19 cellular contexts compared by ENCODE assay signal in genomic region chr6:113146878-113147277, GRCh38.
DNase-seq lines count a peak whose midpoint lies in the region; ATAC-seq, FAIRE-seq and TF ChIP-seq lines count a peak whose summit lies in the region.
"Had no signal": no experiment of that assay in that cellular context is flagged by ENCODE, and none has a peak within 500 bp of the region (broad histone marks: within the 10 kb centered on the region; RNA-seq: fewer than 3 reads in every experiment).

No MANE protein-coding gene starts in this region.

- no peak overlapping the region for H2BK20ac ChIP-seq in H1 (ENCODE audit: low read length)

- H3K23ac ChIP-seq in H1 (ENCODE audit: insufficient read length): no peak overlapping the region
- H3K23ac ChIP-seq in neuronal stem cell (ENCODE audit: low read depth, low read length, poor library complexity): no peak overlapping the region

- no peak overlapping the region for H3K4me3 ChIP-seq in H1 (ENCODE audit: extremely low read depth in 1 of 4, insufficient read depth in 2 of 4, low read depth in 3 of 4, low read length in 4 of 4)
- no peak overlapping the region for H3K4me3 ChIP-seq in neuronal stem cell (ENCODE audit: low read length in 2 of 2)
- no peak overlapping the region for H3K4me3 ChIP-seq in left lung

- WGBS in H1 (ENCODE audit: extremely low coverage in 1 of 2, insufficient coverage in 1 of 2, insufficient read length in 1 of 2, insufficient replicate concordance in 2 of 2, low coverage in 1 of 2, low lambda C conversion rate in 2 of 2, missing lambda C conversion rate in 1 of 2), 2 experiments: 94% methylated on average over 1 of the region's 1 CpG; no CpG with 5 or more reads in 1 of the 2 experiments
- WGBS in neuronal stem cell (ENCODE audit: extremely low coverage in 2 of 2, insufficient read length in 2 of 2, insufficient replicate concordance in 1 of 2), 2 donors: no CpG with 5 or more reads among the region's 1 CpG

- TF ChIP-seq RAD21 in H1 (IDR thresholded peaks at IDR 0.05 in 1 of 2, conservative IDR thresholded peaks at IDR 0.05 in 1 of 2; ENCODE audit: low read depth in 2 of 2, low read length in 2 of 2): no peak

- FAIRE-seq in H1 (lab: Jason Lieb, UNC): no peak
- FAIRE-seq: D721Med, HepG2 had no signal

- no peak overlapping the region for H4K5ac ChIP-seq in H1 (ENCODE audit: insufficient read length, low read depth, low read length)

- H2BK5ac ChIP-seq in H1 (ENCODE audit: low read depth, low read length) (no peak overlapping the region), neuronal stem cell (ENCODE audit: low read length) (no peak overlapping the region)

- POLR2A ChIA-PET in H1 (lab: Charles Lee; ENCODE audit: partially characterized antibody): no interaction called here

- TF ChIP-seq EP300 in H1 (IDR thresholded peaks at IDR 0.05; ENCODE audit: borderline replicate concordance in 1 of 2, low read depth in 2 of 2, low read length in 2 of 2): no peak

- H3K27me3 ChIP-seq in H1 (replicated peaks in 1 of 4; ENCODE audit: control insufficient read depth in 3 of 4, extremely low read depth in 1 of 4, insufficient read depth in 3 of 4, low read length in 3 of 4) (no peaks in the 10 kb centered on the region), neuronal stem cell (ENCODE audit: control insufficient read depth in 3 of 3, insufficient read depth in 3 of 3, low read depth in 1 of 3, low read length in 3 of 3) (no peaks in the 10 kb centered on the region), left lung (no peaks in the 10 kb centered on the region)

- H3K18ac ChIP-seq in H1 (ENCODE audit: extremely low read depth, low read length) (no peak overlapping the region), neuronal stem cell (ENCODE audit: low read length) (no peak overlapping the region)

- H3K79me1 ChIP-seq in H1 (ENCODE audit: low read depth, low read length) (no peaks in the 10 kb centered on the region), neuronal stem cell (ENCODE audit: low read depth, low read length) (no peaks in the 10 kb centered on the region)

- H2AFZ ChIP-seq in H1 (ENCODE audit: low read length): peak overlapping the region; percentile 9; the same call in 1 of the 2 replicates
- H2AFZ ChIP-seq in neuronal stem cell (ENCODE audit: low read length): peak overlapping the region; percentile 45

- no peak overlapping the region for H3K27ac ChIP-seq in H1 (ENCODE audit: low read depth, low read length)
- H3K27ac ChIP-seq in neuronal stem cell (replicated peaks; ENCODE audit: low read length): no peak overlapping the region
- H3K27ac ChIP-seq in left lung: no peak overlapping the region
- H3K27ac ChIP-seq: KMS-11 had no signal

- H2AK5ac ChIP-seq in H1 (ENCODE audit: low read depth, low read length): no peak overlapping the region
- H2AK5ac ChIP-seq in neuronal stem cell (ENCODE audit: low read depth, low read length): no peak overlapping the region

- H3K23me2 ChIP-seq in H1 (ENCODE audit: low read depth, low read length): no peaks in the 10 kb centered on the region

- no peak overlapping the region for H3K9ac ChIP-seq in H1 (replicated peaks in 1 of 4; ENCODE audit: extremely low read depth in 1 of 4, low read depth in 3 of 4, low read length in 3 of 4)
- H3K9ac ChIP-seq in neuronal stem cell (ENCODE audit: low read depth, low read length, poor library complexity): no peak overlapping the region
- H3K9ac ChIP-seq: KMS-11, SK-N-SH had no signal

- H2BK120ac ChIP-seq in H1 (replicated peaks; ENCODE audit: low read depth, low read length): no peak overlapping the region
- no peak overlapping the region for H2BK120ac ChIP-seq in neuronal stem cell (ENCODE audit: low read depth, low read length)

- peak; percentile 39 for DNase-seq in DMS53 (lab: John Stamatoyannopoulos, UW)
- DNase-seq in NCI-H2029 (lab: John Stamatoyannopoulos, UW): peak; percentile 50
- DNase-seq in H1 (ENCODE audit: low read depth in 1 of 2, low spot score in 2 of 2): no peak
- DNase-seq in neuronal stem cell (ENCODE audit: low spot score): no peak
- DNase-seq in RKO (ENCODE audit: low spot score): no peak
- DNase-seq in left lung: no peak
- DNase-seq: C1 segment of cervical spinal cord; DMS79 treated with DMSO at 0.1 percent for 48 hours; NCI-H1417; NCI-H187; NCI-H2171; NCI-H69; NK-92 treated with Interleukin-12 subunit alpha and Interleukin-12 subunit beta, amount 100 ng/mL, for 24 hours; SHP77 treated with DMSO at 0.1 percent for 48 hours; SK-N-SH had no signal

- H4K91ac ChIP-seq in H1 (replicated peaks; ENCODE audit: insufficient read length, low read length) (no peak overlapping the region), neuronal stem cell (ENCODE audit: low read depth, low read length, poor library complexity) (no peak overlapping the region)

- H2BK12ac ChIP-seq in H1 (ENCODE audit: low read depth, low read length): no peak overlapping the region
- H2BK12ac ChIP-seq in neuronal stem cell (ENCODE audit: low read length): no peak overlapping the region

- H4K8ac ChIP-seq in H1 (ENCODE audit: extremely low read depth, insufficient read depth, low read length) (no peak overlapping the region), neuronal stem cell (ENCODE audit: low read depth, low read length) (no peak overlapping the region)

- H3K36me3 ChIP-seq in H1 (ENCODE audit: control insufficient read depth in 2 of 4, insufficient read depth in 4 of 4, low read length in 3 of 4) (no peaks in the 10 kb centered on the region), neuronal stem cell (replicated peaks in 1 of 2; ENCODE audit: control insufficient read depth in 2 of 2, insufficient read depth in 2 of 2, low read length in 2 of 2) (no peaks in the 10 kb centered on the region), left lung (no peaks in the 10 kb centered on the region)

- H3K14ac ChIP-seq in H1 (ENCODE audit: insufficient read length) (no peak overlapping the region), neuronal stem cell (ENCODE audit: low read length) (no peak overlapping the region)

- H3K4me1 ChIP-seq in H1 (replicated peaks in 1 of 4; ENCODE audit: control insufficient read depth in 3 of 4, insufficient read depth in 4 of 4, low read length in 3 of 4) (no peaks in the 10 kb centered on the region), neuronal stem cell (ENCODE audit: control insufficient read depth in 2 of 2, insufficient read depth in 1 of 2, low read depth in 1 of 2, low read length in 2 of 2) (no peaks in the 10 kb centered on the region), left lung (no peaks in the 10 kb centered on the region)

- H3K56ac ChIP-seq in H1 (replicated peaks; ENCODE audit: insufficient read length, low read depth, low read length): no peak overlapping the region

- no peaks in the 10 kb centered on the region for H3K79me2 ChIP-seq in H1 (ENCODE audit: control insufficient read depth in 1 of 2, insufficient read depth in 2 of 2, low read length in 2 of 2)

- H2BK15ac ChIP-seq in H1 (ENCODE audit: low read length) (no peak overlapping the region), neuronal stem cell (ENCODE audit: low read length) (no peak overlapping the region)

- no peak for TF ChIP-seq POLR2A in H1 (IDR thresholded peaks at IDR 0.05; ENCODE audit: control extremely low read depth in 1 of 2, low read depth in 2 of 2, low read length in 2 of 2)

- H3K4ac ChIP-seq in H1 (replicated peaks; ENCODE audit: insufficient read length, low read depth, low read length) (no peak overlapping the region), neuronal stem cell (ENCODE audit: low read length) (no peak overlapping the region)

- H3K4me2 ChIP-seq in H1 (ENCODE audit: insufficient read depth in 1 of 2, low read depth in 2 of 2, low read length in 2 of 2) (no peak overlapping the region), neuronal stem cell (ENCODE audit: insufficient read depth, low read length, poor library complexity, severe bottlenecking) (no peak overlapping the region)
- H3K4me2 ChIP-seq: KMS-11, SK-N-SH had no signal

- intact Hi-C loops in left lung (cut with DNase I): no loop called here

- CTCF ChIA-PET in H1 (lab: Charles Lee; ENCODE audit: partially characterized antibody): no interaction called here

- TF ChIP-seq CTCF in H1 (IDR thresholded peaks at IDR 0.05; ENCODE audit: control extremely low read depth in 1 of 3, insufficient read depth in 1 of 3, low read depth in 1 of 3, low read length in 3 of 3) (no peak), left lung (IDR thresholded peaks at IDR 0.05) (no peak)

- H3K9me3 ChIP-seq in H1 (ENCODE audit: insufficient read depth in 2 of 2, low read depth in 1 of 2, low read length in 1 of 2) (no peaks in the 10 kb centered on the region), neuronal stem cell (replicated peaks in 1 of 2; ENCODE audit: control insufficient read depth in 2 of 2, insufficient read depth in 1 of 2, low read depth in 1 of 2, low read length in 2 of 2) (peaks cover 0 to 12% of the 10 kb centered on the region in 2 donors), left lung (no peaks in the 10 kb centered on the region)

- ATAC-seq in HG02840 (IDR thresholded peaks at IDR 0.05; ENCODE audit: low FRiP score, unreplicated experiment) (no peak), left lung (no peak)
- ATAC-seq: HepG2 had no signal

- H4K20me1 ChIP-seq in H1 (replicated peaks in 1 of 2; ENCODE audit: control insufficient read depth in 1 of 2, insufficient read depth in 2 of 2, low read length in 2 of 2): no peaks in the 10 kb centered on the region

TF ChIP-seq in H1, 55 proteins besides CTCF, POLR2A, EP300 and RAD21 (continues in another document):
- TF ChIP-seq KDM4A (IDR thresholded peaks at IDR 0.05; ENCODE audit: low read depth, low read length, severe bottlenecking): no peak
- TF ChIP-seq TAF1 (IDR thresholded peaks at IDR 0.05; ENCODE audit: low read depth, low read length): no peak
- no peak for TF ChIP-seq CHD2 (IDR thresholded peaks at IDR 0.05; ENCODE audit: low read length)
- TF ChIP-seq, protein P1, sequence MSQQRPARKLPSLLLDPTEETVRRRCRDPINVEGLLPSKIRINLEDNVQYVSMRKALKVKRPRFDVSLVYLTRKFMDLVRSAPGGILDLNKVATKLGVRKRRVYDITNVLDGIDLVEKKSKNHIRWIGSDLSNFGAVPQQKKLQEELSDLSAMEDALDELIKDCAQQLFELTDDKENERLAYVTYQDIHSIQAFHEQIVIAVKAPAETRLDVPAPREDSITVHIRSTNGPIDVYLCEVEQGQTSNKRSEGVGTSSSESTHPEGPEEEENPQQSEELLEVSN (IDR thresholded peaks at IDR 0.05): no peak
- no peak for TF ChIP-seq ASH2L (IDR thresholded peaks at IDR 0.05; ENCODE audit: low read length)
- no peak for TF ChIP-seq HDAC2 (IDR thresholded peaks at IDR 0.05; ENCODE audit: borderline replicate concordance in 1 of 2, low read depth in 2 of 2, low read length in 2 of 2)
- TF ChIP-seq RXRA (IDR thresholded peaks at IDR 0.05; ENCODE audit: insufficient read depth, low read depth, low read length): no peak
- TF ChIP-seq, protein P2, sequence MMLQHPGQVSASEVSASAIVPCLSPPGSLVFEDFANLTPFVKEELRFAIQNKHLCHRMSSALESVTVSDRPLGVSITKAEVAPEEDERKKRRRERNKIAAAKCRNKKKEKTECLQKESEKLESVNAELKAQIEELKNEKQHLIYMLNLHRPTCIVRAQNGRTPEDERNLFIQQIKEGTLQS (IDR thresholded peaks at IDR 0.05; ENCODE audit: insufficient read depth, low read depth, low read length): no peak
- no peak for TF ChIP-seq SUZ12 (IDR thresholded peaks at IDR 0.05; ENCODE audit: low read length)
- TF ChIP-seq SAP30 (IDR thresholded peaks at IDR 0.05; ENCODE audit: insufficient read depth, insufficient replicate concordance, low read length): no peak

Comparison
In these comparisons a context has a peak if more than half of its experiments do, and no peak if none do; other contexts are left out.
1. DNase-seq: peak in DMS53 (single experiment) and NCI-H2029 (single experiment); none in H1 (0 of 2), neuronal stem cell (single experiment), RKO (single experiment) and left lung (0 of 2).